In the genomic region with DNA sequence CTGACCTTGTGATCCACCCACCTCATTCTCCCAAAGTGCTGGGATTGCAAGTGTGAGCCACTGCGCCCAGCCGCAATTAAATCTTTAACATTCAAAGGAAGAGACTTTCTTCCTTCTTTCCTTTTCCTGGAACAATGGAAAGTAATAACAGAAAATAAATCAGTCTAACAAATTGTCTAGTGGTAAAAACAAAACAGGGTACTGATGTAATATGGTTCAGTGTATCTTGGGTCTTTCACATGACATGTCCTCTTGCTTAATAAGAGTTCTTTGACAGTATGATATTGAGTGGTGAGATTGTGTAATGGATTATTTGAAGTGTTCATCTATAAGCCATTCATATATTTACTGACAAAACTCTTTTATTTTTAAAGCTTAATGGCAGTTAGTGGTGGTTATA, we compare ENCODE assay signal across 16 cellular contexts.
"Had no signal": no experiment of that assay in that cellular context is flagged by ENCODE, and none has a peak within 500 bp of the region (broad histone marks: within the 10 kb centered on the region; RNA-seq: fewer than 3 reads in every experiment).

No MANE protein-coding gene starts in this region.

- ATAC-seq: activated CD8-positive, alpha-beta T cell treated with anti-CD3 and anti-CD28 coated beads, Interleukin-2, amount 10 ng/mL, durations not matched to agents 7 days and 5 days; esophagus mucosa; naive thymus-derived CD8-positive, alpha-beta T cell; stimulated activated naive B cell treated with anti-CD40 and anti-IgM and Interleukin-4, amounts not matched to agents 10 μg/mL and 1 μg/mL and 100 μg/mL, for 72 hours had no signal

- DNase-seq: activated CD4-positive, alpha-beta T cell treated with anti-CD3 and anti-CD28 coated beads for 1 hour; activated CD4-positive, alpha-beta T cell treated with anti-CD3 and anti-CD28 coated beads, Interleukin-2, amount 50 U/mL, for 1 hour; activated CD8-positive, alpha-beta T cell treated with anti-CD3 and anti-CD28 coated beads, Interleukin-2, amount 10 ng/mL, durations not matched to agents 7 days and 5 days; activated gamma-delta T cell treated with Interleukin-2 at 50 U/mL for 16 hours; anterior cingulate cortex; effector memory CD4-positive, alpha-beta T cell; left ventricle myocardium superior; mammary epithelial cell; naive thymus-derived CD8-positive, alpha-beta T cell; stimulated activated CD4-positive, alpha-beta T cell treated with anti-CD3 and anti-CD28 coated beads, Interleukin-2, amount 100 ng/mL, for 48 hours; stimulated activated CD8-positive, alpha-beta memory T cell treated with anti-CD3 and anti-CD28 coated beads, Interleukin-4, amount 100 ng/mL, for 48 hours; stimulated activated naive B cell treated with anti-CD40 and anti-IgM and Interleukin-4, amounts not matched to agents 10 μg/mL and 1 μg/mL and 100 μg/mL, for 72 hours; testis had no signal

- H3K27ac ChIP-seq: hepatocyte, neural progenitor cell, testis had no signal

- H3K9me3 ChIP-seq: testis had no signal

- H3K27me3 ChIP-seq: hepatocyte, neural progenitor cell, testis had no signal

- H3K36me3 ChIP-seq: neural progenitor cell had no signal

- H3K4me3 ChIP-seq: hepatocyte, neural progenitor cell, testis had no signal
